ENCODE assay signal across 8 cellular contexts in genomic region chr14:103057028-103057371, GRCh38. TPM values are rescaled to one million over a fixed set of nuclear protein-coding genes. Genes with fewer than 3 reads are reported as not detected.
DNase-seq lines count a peak whose midpoint lies in the region; ATAC-seq, FAIRE-seq and TF ChIP-seq lines count a peak whose summit lies in the region.

No MANE protein-coding gene starts in this region.

- no peak for TF ChIP-seq RAD21 in GM12878 (IDR thresholded peaks at IDR 0.05; ENCODE audit: insufficient read depth, low read depth, low read length)

- peak overlapping the region; percentile 60 to 78 (median 70) for H3K4me3 ChIP-seq in BLaER1 treated with 17β-estradiol and CSF1 and Interleukin-3, amounts not matched to agents 10 nM and 100 nM
- H3K4me3 ChIP-seq in HFF-Myc (replicated peaks; ENCODE audit: low read depth, low read length) (peak overlapping the region; percentile 73), GM12878 (peak overlapping the region; percentile 86), thoracic aorta (peak overlapping the region; percentile 91)

- in situ Hi-C loops in GM12878 (cut with MboI), result no loop called here

- WGBS in GM12878 (ENCODE audit: insufficient coverage, insufficient replicate concordance, low lambda C conversion rate, missing lambda C conversion rate), result 18% methylated on average over 36 of the region's 53 CpGs

- H3K9ac ChIP-seq in BLaER1 treated with 17β-estradiol and CSF1 and Interleukin-3, amounts not matched to agents 10 nM and 100 nM, result peak overlapping the region; percentile 69 to 85 (median 79)
- H3K9ac ChIP-seq in GM12878 (ENCODE audit: control insufficient read depth, insufficient read depth, low read length), result peak overlapping the region; percentile 51; the same call in 1 of the 2 replicates

- H3K36me3 ChIP-seq in BLaER1 treated with 17β-estradiol and CSF1 and Interleukin-3, amounts not matched to agents 10 nM and 100 nM, result no peaks in the 10 kb centered on the region
- H3K36me3 ChIP-seq in GM12878 (ENCODE audit: control insufficient read depth in 2 of 2, insufficient read depth in 2 of 2, low read length in 1 of 2) (no peaks in the 10 kb centered on the region), thoracic aorta (no peaks in the 10 kb centered on the region)

- CTCF ChIA-PET in GM12878 (lab: Yijun Ruan, JAX), result no interaction called here

- BruUV-seq in GM12878 (replicated peaks; lab: Mats Ljungman, UMichigan), result no TSS peak

- TF ChIP-seq POLR2A in GM12878 (IDR thresholded peaks at IDR 0.05; ENCODE audit: low read depth, low read length) (0 out of 2 replicates have a peak, but pooled peaks have one; percentile 38), GM12891 (IDR thresholded peaks at IDR 0.05; ENCODE audit: low read depth, low read length) (no peak)

- no peak for FAIRE-seq in GM12878 (lab: Jason Lieb, UNC)
- FAIRE-seq in GM12891 (lab: Jason Lieb, UNC), result no peak

- H3K9me3 ChIP-seq in BLaER1 treated with 17β-estradiol and CSF1 and Interleukin-3, amounts not matched to agents 10 nM and 100 nM (replicated peaks in 1 of 11), result no peaks in the 10 kb centered on the region
- H3K9me3 ChIP-seq in GM12878 (replicated peaks; ENCODE audit: control insufficient read depth, insufficient read depth, low read length) (no peaks in the 10 kb centered on the region), thoracic aorta (no peaks in the 10 kb centered on the region)

- intact Hi-C loops in GM12878 (cut with micrococcal nuclease; ENCODE audit: unreplicated experiment), result loop anchor here (10.0 kb wide), 1 partner anchor 362 kb away; no protein-coding TSS in a partner anchor

- no peak for TF ChIP-seq CTCF in HFF-Myc (IDR thresholded peaks at IDR 0.05; ENCODE audit: low read depth, low read length, missing control alignments)
- TF ChIP-seq CTCF in GM12878 (IDR thresholded peaks at IDR 0.05 in 2 of 3, conservative IDR thresholded peaks at IDR 0.05 in 1 of 3; ENCODE audit: control insufficient read depth in 2 of 3, extremely low read depth in 1 of 3, insufficient read depth in 1 of 3, low read depth in 3 of 3, low read length in 3 of 3), result no peak
- no peak for TF ChIP-seq CTCF in thoracic aorta (IDR thresholded peaks at IDR 0.05)

- H3K27ac ChIP-seq in BLaER1 treated with 17β-estradiol and CSF1 and Interleukin-3, amounts not matched to agents 10 nM and 100 nM, result peak overlapping the region in 10 of 11 experiments; percentile 61 to 74 (median 69); a peak in 19 of 22 replicates
- H3K27ac ChIP-seq in GM12878 (ENCODE audit: control insufficient read depth, insufficient read depth), result peak overlapping the region; percentile 22; the same call in 1 of the 2 replicates
- H3K27ac ChIP-seq in thoracic aorta, result peak overlapping the region; percentile 79 to 83

- H4K20me1 ChIP-seq in BLaER1 treated with 17β-estradiol and CSF1 and Interleukin-3, amounts not matched to agents 10 nM and 100 nM, result peaks cover 0 to 36% (median 10%) of the 10 kb centered on the region in 11 experiments; a peak in 12 of 22 replicates
- H4K20me1 ChIP-seq in GM12878 (ENCODE audit: control insufficient read depth, insufficient read depth), result no peaks in the 10 kb centered on the region

- H3K4me2 ChIP-seq in BLaER1 treated with 17β-estradiol and CSF1 and Interleukin-3, amounts not matched to agents 10 nM and 100 nM, result peak overlapping the region; percentile 73 to 93 (median 82)
- peak overlapping the region; percentile 38; the same call in 1 of the 2 replicates for H3K4me2 ChIP-seq in GM12878 (ENCODE audit: control insufficient read depth, insufficient read depth)

- RAD21 ChIA-PET in GM12878 (lab: Charles Lee; ENCODE audit: unreplicated experiment), result interaction anchor here (0.7 kb wide), 1 partner anchor 281 kb away, joined by 3 read pairs; no protein-coding TSS in a partner anchor

- DNase-seq in HFF-Myc (ENCODE audit: extremely low read depth, low read depth) (no peak), GM12878 (ENCODE audit: low read depth, low spot score) (no peak), left kidney (ENCODE audit: low read depth, low spot score) (peak; percentile 57), thoracic aorta (ENCODE audit: low spot score) (no peak), NCI-H1436 (lab: John Stamatoyannopoulos, UW) (no peak), SKM-1 (lab: John Stamatoyannopoulos, UW; ENCODE audit: unreplicated experiment) (no peak), GM12891 (ENCODE audit: insufficient read length, low spot score) (no peak)

- H3K27me3 ChIP-seq in BLaER1 treated with 17β-estradiol and CSF1 and Interleukin-3, amounts not matched to agents 10 nM and 100 nM, result peaks cover 17 to 37% (median 26%) of the 10 kb centered on the region in 11 experiments
- H3K27me3 ChIP-seq in GM12878 (replicated peaks in 1 of 2; ENCODE audit: control insufficient read depth in 2 of 2, insufficient read depth in 2 of 2, low read length in 1 of 2), result no peaks in the 10 kb centered on the region
- H3K27me3 ChIP-seq in thoracic aorta (replicated peaks; ENCODE audit: insufficient read depth), result no peaks in the 10 kb centered on the region

- ATAC-seq in GM12878, result peak; percentile 28
- peak; percentile 3 for ATAC-seq in thoracic aorta (ENCODE audit: insufficient number of reproducible peaks, low FRiP score, low read depth)

- POLR2A ChIA-PET in GM12878 (lab: Charles Lee), result no interaction called here

- TF ChIP-seq EP300 in GM12878 (IDR thresholded peaks at IDR 0.05; ENCODE audit: borderline replicate concordance in 1 of 2, control insufficient read depth in 1 of 2, low read depth in 2 of 2, low read length in 2 of 2), result no peak

- SMC1A ChIA-PET in GM12878 (lab: Charles Lee; ENCODE audit: uncharacterized antibody, unreplicated experiment), result no interaction called here

- H2AFZ ChIP-seq in GM12878 (ENCODE audit: control insufficient read depth, low read depth, low read length), result peak overlapping the region; percentile 61

- H3K4me1 ChIP-seq in BLaER1 treated with 17β-estradiol and CSF1 and Interleukin-3, amounts not matched to agents 10 nM and 100 nM, result peaks cover 8 to 34% (median 25%) of the 10 kb centered on the region in 10 experiments; a peak in 17 of 20 replicates
- H3K4me1 ChIP-seq in GM12878 (ENCODE audit: control insufficient read depth, insufficient read depth, low read length) (peaks cover 3% of the 10 kb centered on the region), thoracic aorta (ENCODE audit: control insufficient read depth in 1 of 2, low read depth in 2 of 2) (peaks cover 24 to 50% of the 10 kb centered on the region in 2 donors)

- H3K79me2 ChIP-seq in GM12878 (ENCODE audit: control insufficient read depth, insufficient read depth, low read length), result peaks cover 41% of the 10 kb centered on the region

RNA-seq across cellular contexts. Expression of gene CDC42BPB, which starts 0.3 kb away (rescaled TPM):
- total RNA-seq in GM12878 (2013; cell fraction: nucleolus; rRNA removed), result 103 and 127 TPM in 2 replicates
- 15.3 and 19.9 TPM in 2 replicates for total RNA-seq in GM12878 (2014; rRNA removed)
- 10.0 and 10.7 TPM in 2 replicates for total RNA-seq in GM12878 (2014; rRNA removed; fragmentation: Illumina TruSeq; extraction: Trizol)
- 20.3 and 22.0 TPM in 2 replicates for total RNA-seq in GM12878 (2021)
- polyA plus RNA-seq in GM12878 (2011; ENCODE audit: low read depth), result 9.3 TPM
- polyA plus RNA-seq in GM12878 (2011; rRNA removed), result 17.4 and 22.1 TPM in 2 replicates
- 23.8 and 26.2 TPM in 2 replicates for polyA plus RNA-seq in GM12878 (2011; cell fraction: cytosol; rRNA removed)
- polyA plus RNA-seq in GM12878 (2011; cell fraction: nucleus; rRNA removed), result 61.2 and 90.5 TPM in 2 replicates
- polyA plus RNA-seq in GM12878 (2012), result 12.2 and 14.2 TPM in 2 replicates
- 8.4 and 15.9 TPM in 2 replicates for polyA plus RNA-seq in GM12878 (2014; fragmentation: Illumina TruSeq; extraction: Trizol)
- polyA plus RNA-seq in GM12878 (2014; fragmentation: Nextera tagmentation; extraction: Ambion mirVana), result under 1 TPM; 0.42 to 0.46 TPM
- 18.3 and 23.6 TPM in 2 replicates for polyA plus RNA-seq in GM12878 (2014; rRNA removed)
- polyA plus RNA-seq in GM12878 (2016; fragmentation: Nextera tagmentation; extraction: Ambion mirVana), result 1 to 10 TPM in 1 of 2 experiments, under 1 TPM in 1; 0.82 to 1.7 TPM
- 44.8 and 46.7 TPM in 2 replicates for polyA minus RNA-seq in GM12878 (2011; rRNA and poly(A)+ RNA removed)
- polyA minus RNA-seq in GM12878 (2011; cell fraction: cytosol; rRNA and poly(A)+ RNA removed), result 14.2 and 15.8 TPM in 2 replicates
- 20.3 and 38.5 TPM in 2 replicates for polyA minus RNA-seq in GM12878 (2011; cell fraction: nucleus; rRNA and poly(A)+ RNA removed)
- 100 to 1,000 TPM; 121 to 133 TPM for total RNA-seq in thoracic aorta
- polyA plus RNA-seq in GM12891 (2012; ENCODE audit: low read depth, missing spikeins), result 11.6 TPM

RNA-seq across cellular contexts. Expression of gene LBHD2, which starts 27.0 kb away (rescaled TPM):
- total RNA-seq in GM12878 (2013; cell fraction: nucleolus; rRNA removed), result not detected in 2 replicates
- total RNA-seq in GM12878 (2014; rRNA removed), result not detected in 2 replicates
- total RNA-seq in GM12878 (2014; rRNA removed; fragmentation: Illumina TruSeq; extraction: Trizol), result not detected in 2 replicates
- total RNA-seq in GM12878 (2021), result not detected in 2 replicates
- not detected for polyA plus RNA-seq in GM12878 (2011; ENCODE audit: low read depth)
- polyA plus RNA-seq in GM12878 (2011; rRNA removed), result not detected in 2 replicates
- polyA plus RNA-seq in GM12878 (2011; cell fraction: cytosol; rRNA removed), result not detected in 2 replicates
- polyA plus RNA-seq in GM12878 (2011; cell fraction: nucleus; rRNA removed), result not detected in 2 replicates
- not detected in 2 replicates for polyA plus RNA-seq in GM12878 (2012)
- polyA plus RNA-seq in GM12878 (2014; fragmentation: Illumina TruSeq; extraction: Trizol), result not detected in 2 replicates
- polyA plus RNA-seq in GM12878 (2014; fragmentation: Nextera tagmentation; extraction: Ambion mirVana), result not detected
- not detected in 2 replicates for polyA plus RNA-seq in GM12878 (2014; rRNA removed)
- not detected for polyA plus RNA-seq in GM12878 (2016; fragmentation: Nextera tagmentation; extraction: Ambion mirVana)
- not detected in 2 replicates for polyA minus RNA-seq in GM12878 (2011; rRNA and poly(A)+ RNA removed)
- not detected in 2 replicates for polyA minus RNA-seq in GM12878 (2011; cell fraction: cytosol; rRNA and poly(A)+ RNA removed)
- polyA minus RNA-seq in GM12878 (2011; cell fraction: nucleus; rRNA and poly(A)+ RNA removed), result not detected in 2 replicates
- total RNA-seq in thoracic aorta, result not detected
- not detected for polyA plus RNA-seq in GM12891 (2012; ENCODE audit: low read depth, missing spikeins)

RNA-seq across cellular contexts. Expression of gene EXOC3L4, which starts 37.5 kb away (rescaled TPM):
- not detected in 2 replicates for total RNA-seq in GM12878 (2013; cell fraction: nucleolus; rRNA removed)
- total RNA-seq in GM12878 (2014; rRNA removed), result not detected in 2 replicates
- not detected in 2 replicates for total RNA-seq in GM12878 (2014; rRNA removed; fragmentation: Illumina TruSeq; extraction: Trizol)
- not detected in 2 replicates for total RNA-seq in GM12878 (2021)
- polyA plus RNA-seq in GM12878 (2011; ENCODE audit: low read depth), result not detected
- not detected in 2 replicates for polyA plus RNA-seq in GM12878 (2011; rRNA removed)
- polyA plus RNA-seq in GM12878 (2011; cell fraction: cytosol; rRNA removed), result not detected in 2 replicates
- 0.15 TPM in 1 of 2 replicates, not detected in the other for polyA plus RNA-seq in GM12878 (2011; cell fraction: nucleus; rRNA removed)
- polyA plus RNA-seq in GM12878 (2012), result not detected in 2 replicates
- polyA plus RNA-seq in GM12878 (2014; fragmentation: Illumina TruSeq; extraction: Trizol), result not detected in 2 replicates
- polyA plus RNA-seq in GM12878 (2014; fragmentation: Nextera tagmentation; extraction: Ambion mirVana), result not detected
- not detected in 2 replicates for polyA plus RNA-seq in GM12878 (2014; rRNA removed)
- polyA plus RNA-seq in GM12878 (2016; fragmentation: Nextera tagmentation; extraction: Ambion mirVana), result not detected
- not detected in 2 replicates for polyA minus RNA-seq in GM12878 (2011; rRNA and poly(A)+ RNA removed)
- not detected in 2 replicates for polyA minus RNA-seq in GM12878 (2011; cell fraction: cytosol; rRNA and poly(A)+ RNA removed)
- not detected in 2 replicates for polyA minus RNA-seq in GM12878 (2011; cell fraction: nucleus; rRNA and poly(A)+ RNA removed)
- not detected for total RNA-seq in thoracic aorta
- not detected for polyA plus RNA-seq in GM12891 (2012; ENCODE audit: low read depth, missing spikeins)

Comparison
In these comparisons a context has a peak if more than half of its experiments do, and no peak if none do; other contexts are left out.
1. H3K27ac ChIP-seq: peak in every context shown above with its lines; median percentile 81 in thoracic aorta; 69 in BLaER1 treated with 17β-estradiol and CSF1 and Interleukin-3, amounts not matched to agents 10 nM and 100 nM; 22 in GM12878.